In the genomic region with DNA sequence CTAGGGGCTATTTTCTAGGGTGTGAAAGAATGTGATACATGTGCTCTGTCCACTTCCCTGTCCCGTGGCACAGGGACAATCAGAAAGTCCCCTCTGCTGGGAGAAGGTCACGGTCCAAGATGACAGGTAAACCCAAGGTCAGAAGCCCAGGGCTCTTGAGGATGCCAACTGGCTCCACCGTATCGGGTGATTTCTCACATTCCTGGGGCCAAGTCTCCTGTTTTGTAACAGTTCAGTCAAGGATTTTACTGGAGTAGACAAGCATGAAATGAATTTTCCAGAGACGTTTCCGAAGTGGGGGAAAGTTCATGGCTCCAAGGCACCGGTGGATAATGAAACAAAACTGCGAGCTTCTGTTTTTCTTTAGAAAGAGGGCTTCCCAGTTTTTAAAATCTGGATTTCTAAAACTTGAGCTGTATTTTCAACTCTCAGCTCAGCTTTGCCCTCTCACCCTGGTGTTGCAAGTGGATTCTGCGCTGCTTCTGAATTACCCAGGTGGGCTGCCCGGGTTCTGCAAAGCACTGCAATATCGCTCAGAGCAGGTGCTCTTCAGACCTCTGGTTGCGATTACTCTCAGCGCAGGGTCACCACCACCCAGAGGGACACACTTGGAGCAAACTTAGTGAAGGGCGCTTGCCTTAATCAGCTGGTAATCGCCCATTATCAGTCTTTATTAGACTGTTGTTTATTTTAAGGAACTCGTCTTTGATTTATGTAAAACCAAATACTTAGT, we compare ENCODE assay signal across 1 cellular context.
TF ChIP-seq lines count a peak whose summit lies in the region.

No MANE protein-coding gene starts in this region.

TF ChIP-seq in Ishikawa, 13 proteins besides CTCF, POLR2A, EP300 and RAD21 (continued from another document):
- TF ChIP-seq, protein P1, sequence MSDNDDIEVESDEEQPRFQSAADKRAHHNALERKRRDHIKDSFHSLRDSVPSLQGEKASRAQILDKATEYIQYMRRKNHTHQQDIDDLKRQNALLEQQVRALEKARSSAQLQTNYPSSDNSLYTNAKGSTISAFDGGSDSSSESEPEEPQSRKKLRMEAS (IDR thresholded peaks at IDR 0.05) = no peak
- peak; percentile 40 for TF ChIP-seq TEAD4 (IDR thresholded peaks at IDR 0.05)
- no peak for TF ChIP-seq YY1 (IDR thresholded peaks at IDR 0.05; ENCODE audit: low read depth)
- TF ChIP-seq CREB1 (IDR thresholded peaks at IDR 0.05; ENCODE audit: low read depth) = no peak
- TF ChIP-seq, protein P2, sequence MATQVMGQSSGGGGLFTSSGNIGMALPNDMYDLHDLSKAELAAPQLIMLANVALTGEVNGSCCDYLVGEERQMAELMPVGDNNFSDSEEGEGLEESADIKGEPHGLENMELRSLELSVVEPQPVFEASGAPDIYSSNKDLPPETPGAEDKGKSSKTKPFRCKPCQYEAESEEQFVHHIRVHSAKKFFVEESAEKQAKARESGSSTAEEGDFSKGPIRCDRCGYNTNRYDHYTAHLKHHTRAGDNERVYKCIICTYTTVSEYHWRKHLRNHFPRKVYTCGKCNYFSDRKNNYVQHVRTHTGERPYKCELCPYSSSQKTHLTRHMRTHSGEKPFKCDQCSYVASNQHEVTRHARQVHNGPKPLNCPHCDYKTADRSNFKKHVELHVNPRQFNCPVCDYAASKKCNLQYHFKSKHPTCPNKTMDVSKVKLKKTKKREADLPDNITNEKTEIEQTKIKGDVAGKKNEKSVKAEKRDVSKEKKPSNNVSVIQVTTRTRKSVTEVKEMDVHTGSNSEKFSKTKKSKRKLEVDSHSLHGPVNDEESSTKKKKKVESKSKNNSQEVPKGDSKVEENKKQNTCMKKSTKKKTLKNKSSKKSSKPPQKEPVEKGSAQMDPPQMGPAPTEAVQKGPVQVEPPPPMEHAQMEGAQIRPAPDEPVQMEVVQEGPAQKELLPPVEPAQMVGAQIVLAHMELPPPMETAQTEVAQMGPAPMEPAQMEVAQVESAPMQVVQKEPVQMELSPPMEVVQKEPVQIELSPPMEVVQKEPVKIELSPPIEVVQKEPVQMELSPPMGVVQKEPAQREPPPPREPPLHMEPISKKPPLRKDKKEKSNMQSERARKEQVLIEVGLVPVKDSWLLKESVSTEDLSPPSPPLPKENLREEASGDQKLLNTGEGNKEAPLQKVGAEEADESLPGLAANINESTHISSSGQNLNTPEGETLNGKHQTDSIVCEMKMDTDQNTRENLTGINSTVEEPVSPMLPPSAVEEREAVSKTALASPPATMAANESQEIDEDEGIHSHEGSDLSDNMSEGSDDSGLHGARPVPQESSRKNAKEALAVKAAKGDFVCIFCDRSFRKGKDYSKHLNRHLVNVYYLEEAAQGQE (IDR thresholded peaks at IDR 0.05; ENCODE audit: low read depth) = no peak
- TF ChIP-seq CEBPB (IDR thresholded peaks at IDR 0.05) = no peak
- TF ChIP-seq ZBTB7A (IDR thresholded peaks at IDR 0.05; ENCODE audit: low read depth) = no peak
